ENCODE assay signal across 1 cellular context in the genomic region with DNA sequence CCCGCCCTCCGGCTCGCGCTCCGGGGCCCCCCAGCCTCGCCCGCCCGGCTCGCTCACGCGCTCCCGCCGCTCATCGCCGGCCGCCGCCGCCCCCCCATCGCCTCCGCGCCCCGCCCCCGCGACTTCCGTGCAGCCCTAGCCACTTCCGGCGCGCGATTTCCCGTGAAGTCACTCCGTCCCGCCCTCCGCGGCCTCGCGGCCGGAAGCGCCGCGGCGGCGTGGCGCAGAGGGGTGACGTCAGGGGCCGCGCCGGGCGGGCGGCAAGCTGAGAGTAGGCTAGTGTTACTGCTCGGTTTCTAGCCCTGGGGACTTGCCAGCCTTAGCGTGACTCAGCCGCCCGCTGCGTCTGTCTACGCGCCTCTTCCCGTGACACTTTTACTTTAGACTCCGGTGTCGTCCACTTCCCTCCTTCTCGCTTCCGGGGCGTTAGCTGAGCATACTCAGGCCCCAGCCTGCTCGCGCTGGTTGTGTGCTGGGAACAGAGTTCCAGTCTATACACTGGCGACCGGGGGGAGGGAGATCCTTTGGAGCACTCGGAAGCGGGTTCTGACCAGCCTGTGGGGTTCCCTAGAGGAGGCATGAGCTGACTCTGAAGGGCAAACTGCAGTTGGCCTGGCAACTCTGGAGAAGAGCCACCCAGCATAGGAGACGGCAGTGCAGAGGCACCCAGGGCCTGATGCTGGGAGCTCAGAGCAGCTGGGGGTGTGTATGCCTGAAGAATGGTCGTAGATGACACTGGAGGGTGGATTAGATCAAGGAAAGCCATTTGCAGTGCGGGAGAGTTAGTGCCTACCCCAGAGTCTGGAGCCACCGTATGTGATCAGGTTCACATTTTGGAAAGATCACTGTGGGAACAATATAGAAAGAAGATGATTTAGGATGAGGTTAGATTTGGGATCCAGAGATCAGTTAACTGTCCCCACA.
A peak's percentile ranks its signal among the peaks of the same experiment; 100 is the strongest.
TF ChIP-seq lines count a peak whose summit lies in the region.

Gene PURB (minus strand): TSS at position 137 of the 924 bp plus-strand sequence. CDS start 182 bp downstream, outside the sequence.

TF ChIP-seq in A549, 52 proteins besides CTCF, POLR2A, EP300 and RAD21 (continued from another document):
- TF ChIP-seq, protein P1, sequence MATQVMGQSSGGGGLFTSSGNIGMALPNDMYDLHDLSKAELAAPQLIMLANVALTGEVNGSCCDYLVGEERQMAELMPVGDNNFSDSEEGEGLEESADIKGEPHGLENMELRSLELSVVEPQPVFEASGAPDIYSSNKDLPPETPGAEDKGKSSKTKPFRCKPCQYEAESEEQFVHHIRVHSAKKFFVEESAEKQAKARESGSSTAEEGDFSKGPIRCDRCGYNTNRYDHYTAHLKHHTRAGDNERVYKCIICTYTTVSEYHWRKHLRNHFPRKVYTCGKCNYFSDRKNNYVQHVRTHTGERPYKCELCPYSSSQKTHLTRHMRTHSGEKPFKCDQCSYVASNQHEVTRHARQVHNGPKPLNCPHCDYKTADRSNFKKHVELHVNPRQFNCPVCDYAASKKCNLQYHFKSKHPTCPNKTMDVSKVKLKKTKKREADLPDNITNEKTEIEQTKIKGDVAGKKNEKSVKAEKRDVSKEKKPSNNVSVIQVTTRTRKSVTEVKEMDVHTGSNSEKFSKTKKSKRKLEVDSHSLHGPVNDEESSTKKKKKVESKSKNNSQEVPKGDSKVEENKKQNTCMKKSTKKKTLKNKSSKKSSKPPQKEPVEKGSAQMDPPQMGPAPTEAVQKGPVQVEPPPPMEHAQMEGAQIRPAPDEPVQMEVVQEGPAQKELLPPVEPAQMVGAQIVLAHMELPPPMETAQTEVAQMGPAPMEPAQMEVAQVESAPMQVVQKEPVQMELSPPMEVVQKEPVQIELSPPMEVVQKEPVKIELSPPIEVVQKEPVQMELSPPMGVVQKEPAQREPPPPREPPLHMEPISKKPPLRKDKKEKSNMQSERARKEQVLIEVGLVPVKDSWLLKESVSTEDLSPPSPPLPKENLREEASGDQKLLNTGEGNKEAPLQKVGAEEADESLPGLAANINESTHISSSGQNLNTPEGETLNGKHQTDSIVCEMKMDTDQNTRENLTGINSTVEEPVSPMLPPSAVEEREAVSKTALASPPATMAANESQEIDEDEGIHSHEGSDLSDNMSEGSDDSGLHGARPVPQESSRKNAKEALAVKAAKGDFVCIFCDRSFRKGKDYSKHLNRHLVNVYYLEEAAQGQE (IDR thresholded peaks at IDR 0.05): no peak
- no peak for TF ChIP-seq NR3C1 (IDR thresholded peaks at IDR 0.05)
- TF ChIP-seq CHD4 (IDR thresholded peaks at IDR 0.05; ENCODE audit: borderline replicate concordance): no peak
- no peak for TF ChIP-seq BHLHE40 (IDR thresholded peaks at IDR 0.05; ENCODE audit: low read depth, low read length)
- peak; percentile 65 for TF ChIP-seq KDM5A (IDR thresholded peaks at IDR 0.05)
- TF ChIP-seq CHD2 (IDR thresholded peaks at IDR 0.05; ENCODE audit: low read length, partially characterized antibody): no peak
- TF ChIP-seq MYC (IDR thresholded peaks at IDR 0.05; ENCODE audit: borderline replicate concordance, low read length): peak; percentile 89
- TF ChIP-seq CBX2 (IDR thresholded peaks at IDR 0.05; ENCODE audit: borderline replicate concordance, low read depth): no peak
- no peak; the same call in 1 of the 2 replicates for TF ChIP-seq PBX3 (IDR thresholded peaks at IDR 0.05)
- no peak for TF ChIP-seq FOSL2 (IDR thresholded peaks at IDR 0.05)
- TF ChIP-seq FOSL2 (CRISPR knock-in tag; IDR thresholded peaks at IDR 0.05): peak; percentile 89
- TF ChIP-seq SREBF2 (IDR thresholded peaks at IDR 0.05): no peak
- TF ChIP-seq MAZ (IDR thresholded peaks at IDR 0.05; ENCODE audit: borderline replicate concordance, low read depth, low read length): peak; percentile 30; the same call in 1 of the 2 replicates
- no peak for TF ChIP-seq NPAS2 (CRISPR knock-in tag; IDR thresholded peaks at IDR 0.05; ENCODE audit: borderline replicate concordance)
- TF ChIP-seq HOXA7 (CRISPR knock-in tag; IDR thresholded peaks at IDR 0.05): peak; percentile 51; the same call in 1 of the 2 replicates
- TF ChIP-seq E2F6 (IDR thresholded peaks at IDR 0.05; ENCODE audit: borderline replicate concordance, low read depth): no peak
- no peak for TF ChIP-seq HOXB5 (CRISPR knock-in tag; IDR thresholded peaks at IDR 0.05)
- TF ChIP-seq ZFP36 (IDR thresholded peaks at IDR 0.05; ENCODE audit: borderline replicate concordance, partially characterized antibody): no peak
- no peak for TF ChIP-seq JUNB (IDR thresholded peaks at IDR 0.05)
- no peak for TF ChIP-seq ZNF302 (CRISPR knock-in tag; IDR thresholded peaks at IDR 0.05)
- peak; percentile 63 for TF ChIP-seq MAFK (IDR thresholded peaks at IDR 0.05; ENCODE audit: partially characterized antibody)
- TF ChIP-seq FOSB (CRISPR knock-in tag; IDR thresholded peaks at IDR 0.05): peak; percentile 51; the same call in 1 of the 2 replicates
- TF ChIP-seq, protein P2, sequence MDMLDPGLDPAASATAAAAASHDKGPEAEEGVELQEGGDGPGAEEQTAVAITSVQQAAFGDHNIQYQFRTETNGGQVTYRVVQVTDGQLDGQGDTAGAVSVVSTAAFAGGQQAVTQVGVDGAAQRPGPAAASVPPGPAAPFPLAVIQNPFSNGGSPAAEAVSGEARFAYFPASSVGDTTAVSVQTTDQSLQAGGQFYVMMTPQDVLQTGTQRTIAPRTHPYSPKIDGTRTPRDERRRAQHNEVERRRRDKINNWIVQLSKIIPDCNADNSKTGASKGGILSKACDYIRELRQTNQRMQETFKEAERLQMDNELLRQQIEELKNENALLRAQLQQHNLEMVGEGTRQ (IDR thresholded peaks at IDR 0.05): peak; percentile 38; the same call in 1 of the 2 replicates
- TF ChIP-seq RCOR1 (IDR thresholded peaks at IDR 0.05; ENCODE audit: low read depth, low read length): no peak
- TF ChIP-seq CBX8 (IDR thresholded peaks at IDR 0.05): no peak
- TF ChIP-seq RFX5 (IDR thresholded peaks at IDR 0.05): no peak
- TF ChIP-seq HEYL (CRISPR knock-in tag; IDR thresholded peaks at IDR 0.05): no peak
- TF ChIP-seq SMC3 (IDR thresholded peaks at IDR 0.05): no peak
- no peak for TF ChIP-seq CEBPB (IDR thresholded peaks at IDR 0.05)
- TF ChIP-seq PHF8 (IDR thresholded peaks at IDR 0.05; ENCODE audit: borderline replicate concordance, low read depth): peak; percentile 87
- no peak for TF ChIP-seq TFCP2L1 (CRISPR knock-in tag; IDR thresholded peaks at IDR 0.05)
- TF ChIP-seq TP53 (CRISPR knock-in tag; IDR thresholded peaks at IDR 0.05): no peak
- no peak for TF ChIP-seq EHMT2 (IDR thresholded peaks at IDR 0.05; ENCODE audit: low read depth)
- TF ChIP-seq, protein P3, sequence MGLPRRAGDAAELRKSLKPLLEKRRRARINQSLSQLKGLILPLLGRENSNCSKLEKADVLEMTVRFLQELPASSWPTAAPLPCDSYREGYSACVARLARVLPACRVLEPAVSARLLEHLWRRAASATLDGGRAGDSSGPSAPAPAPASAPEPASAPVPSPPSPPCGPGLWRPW (IDR thresholded peaks at IDR 0.05): no peak
- TF ChIP-seq FOXS1 (CRISPR knock-in tag; IDR thresholded peaks at IDR 0.05): no peak
- TF ChIP-seq JUN (IDR thresholded peaks at IDR 0.05): peak; percentile 82 to 95
- no peak for TF ChIP-seq ZC3H11A (IDR thresholded peaks at IDR 0.05)
- TF ChIP-seq KDM1A (IDR thresholded peaks at IDR 0.05; ENCODE audit: low read depth): no peak
- peak; percentile 73 for TF ChIP-seq MAX (IDR thresholded peaks at IDR 0.05)
- TF ChIP-seq ATOH8 (CRISPR knock-in tag; IDR thresholded peaks at IDR 0.05; ENCODE audit: low read depth): no peak
- TF ChIP-seq ZSCAN20 (CRISPR knock-in tag; IDR thresholded peaks at IDR 0.05): no peak
- 0 out of 2 replicates have a peak, but pooled peaks have one; percentile 19 for TF ChIP-seq NFE2L2 (conservative IDR thresholded peaks at IDR 0.05; ENCODE audit: low read length)
